In the genomic region with DNA sequence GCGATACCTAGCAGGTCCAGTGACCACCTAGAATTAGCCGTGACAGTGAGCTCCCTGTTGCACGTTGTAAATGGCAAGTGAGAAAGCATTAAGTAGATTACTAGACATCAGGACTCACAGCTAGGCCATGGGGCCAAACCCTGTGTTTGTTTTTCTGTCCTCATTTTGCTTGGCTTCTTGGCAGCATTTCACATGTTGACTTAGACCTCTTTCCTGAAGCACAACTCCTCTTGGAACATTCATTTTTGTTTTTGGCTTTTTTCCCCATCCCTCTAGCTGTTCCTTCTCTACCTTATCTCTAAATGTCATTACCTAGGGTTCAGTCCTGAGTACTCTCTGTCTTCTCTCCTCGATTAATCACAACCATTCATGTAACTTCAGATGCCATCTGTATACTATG, we compare ENCODE assay signal across 1 cellular context.
TF ChIP-seq lines count a peak whose summit lies in the region.

No MANE protein-coding gene starts in this region.

TF ChIP-seq in A549, 52 proteins besides CTCF, POLR2A, EP300 and RAD21 (continued from another document):
- TF ChIP-seq, protein P1, sequence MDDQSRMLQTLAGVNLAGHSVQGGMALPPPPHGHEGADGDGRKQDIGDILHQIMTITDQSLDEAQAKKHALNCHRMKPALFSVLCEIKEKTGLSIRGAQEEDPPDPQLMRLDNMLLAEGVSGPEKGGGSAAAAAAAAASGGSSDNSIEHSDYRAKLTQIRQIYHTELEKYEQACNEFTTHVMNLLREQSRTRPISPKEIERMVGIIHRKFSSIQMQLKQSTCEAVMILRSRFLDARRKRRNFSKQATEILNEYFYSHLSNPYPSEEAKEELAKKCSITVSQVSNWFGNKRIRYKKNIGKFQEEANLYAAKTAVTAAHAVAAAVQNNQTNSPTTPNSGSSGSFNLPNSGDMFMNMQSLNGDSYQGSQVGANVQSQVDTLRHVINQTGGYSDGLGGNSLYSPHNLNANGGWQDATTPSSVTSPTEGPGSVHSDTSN (IDR thresholded peaks at IDR 0.05) = no peak
- TF ChIP-seq HOXB13 (CRISPR knock-in tag; IDR thresholded peaks at IDR 0.05; ENCODE audit: low read depth) = no peak
- TF ChIP-seq HDAC2 (IDR thresholded peaks at IDR 0.05) = no peak
- TF ChIP-seq RFX5 (IDR thresholded peaks at IDR 0.05) = no peak
